8 cellular contexts compared by ENCODE assay signal in genomic region chr7:99459087-99459486, GRCh38. TPM values are rescaled to one million over a fixed set of nuclear protein-coding genes. Genes with fewer than 3 reads are reported as not detected.
A peak's percentile ranks its signal among the peaks of the same experiment; 100 is the strongest.
DNase-seq lines count a peak whose midpoint lies in the region; ATAC-seq and TF ChIP-seq lines count a peak whose summit lies in the region.

No MANE protein-coding gene starts in this region.

- peaks cover 27% of the 10 kb centered on the region; the same call in 1 of the 2 replicates for H3F3A ChIP-seq in PC-9 (ENCODE audit: insufficient read depth, low read depth)

- H3K79me2 ChIP-seq in PC-9 (ENCODE audit: low read depth), result peaks cover 54% of the 10 kb centered on the region

- H3K27me3 Mint-ChIP-seq in stimulated activated naive B cell treated with anti-CD40 and anti-IgM and Interleukin-4, amounts not matched to agents 10 μg/mL and 1 μg/mL and 100 μg/mL, for 72 hours, result no peaks in the 10 kb centered on the region
- H3K27me3 Mint-ChIP-seq in activated T-helper 2 cell treated with anti-CD3 and anti-CD28 coated beads, Interferon-gamma antibody, Interleukin-2, Interleukin-4, amounts not matched to agents 10 μg/mL and 5 μg/mL and 100 μg/mL, durations not matched to agents 14 hours and 24 hours and 36 hours (ENCODE audit: low read depth), result no peaks in the 10 kb centered on the region

- no peak overlapping the region for H3K4me3 Mint-ChIP-seq in stimulated activated naive B cell treated with anti-CD40 and anti-IgM and Interleukin-4, amounts not matched to agents 10 μg/mL and 1 μg/mL and 100 μg/mL, for 72 hours
- H3K4me3 Mint-ChIP-seq in activated T-helper 2 cell treated with anti-CD3 and anti-CD28 coated beads, Interferon-gamma antibody, Interleukin-2, Interleukin-4, amounts not matched to agents 10 μg/mL and 5 μg/mL and 100 μg/mL, durations not matched to agents 14 hours and 24 hours and 36 hours (ENCODE audit: low read depth), result no peak overlapping the region

- peaks cover 43% of the 10 kb centered on the region for H4K20me1 ChIP-seq in PC-9 (ENCODE audit: insufficient read depth)

- CTCF ChIA-PET in PC-9 (lab: Charles Lee), result no interaction called here

- ATAC-seq in stimulated activated naive B cell treated with anti-CD40 and anti-IgM and Interleukin-4, amounts not matched to agents 10 μg/mL and 1 μg/mL and 100 μg/mL, for 72 hours (replicated peaks), result peak; percentile 73 to 74
- ATAC-seq in HG02678 (IDR thresholded peaks at IDR 0.05; ENCODE audit: unreplicated experiment), result no peak

- TSS peak; percentile 11 for BruUV-seq in PC-9 (replicated peaks; lab: Mats Ljungman, UMichigan)

- H3K4me1 ChIP-seq in PC-9 (replicated peaks; ENCODE audit: insufficient read depth), result no peaks in the 10 kb centered on the region

- H2AFZ ChIP-seq in PC-9, result no peak overlapping the region

- no peak overlapping the region for H3K4me3 ChIP-seq in PC-9

- H3K36me3 ChIP-seq in PC-9 (ENCODE audit: low read depth), result peaks cover 27% of the 10 kb centered on the region; the same call in 1 of the 2 replicates

- peaks cover 46 to 48% of the 10 kb centered on the region in 2 donors for H3K36me3 Mint-ChIP-seq in stimulated activated naive B cell treated with anti-CD40 and anti-IgM and Interleukin-4, amounts not matched to agents 10 μg/mL and 1 μg/mL and 100 μg/mL, for 72 hours
- H3K36me3 Mint-ChIP-seq in activated T-helper 2 cell treated with anti-CD3 and anti-CD28 coated beads, Interferon-gamma antibody, Interleukin-2, Interleukin-4, amounts not matched to agents 10 μg/mL and 5 μg/mL and 100 μg/mL, durations not matched to agents 14 hours and 24 hours and 36 hours (ENCODE audit: low read depth), result peaks cover 67% of the 10 kb centered on the region

- peaks cover 22 to 32% of the 10 kb centered on the region in 2 donors for H3K4me1 Mint-ChIP-seq in stimulated activated naive B cell treated with anti-CD40 and anti-IgM and Interleukin-4, amounts not matched to agents 10 μg/mL and 1 μg/mL and 100 μg/mL, for 72 hours
- peaks cover 16% of the 10 kb centered on the region for H3K4me1 Mint-ChIP-seq in activated T-helper 2 cell treated with anti-CD3 and anti-CD28 coated beads, Interferon-gamma antibody, Interleukin-2, Interleukin-4, amounts not matched to agents 10 μg/mL and 5 μg/mL and 100 μg/mL, durations not matched to agents 14 hours and 24 hours and 36 hours (ENCODE audit: low read depth)

- H3K9me3 ChIP-seq in PC-9 (ENCODE audit: insufficient read depth, low read depth), result no peaks in the 10 kb centered on the region

- peak; percentile 69 for DNase-seq in activated CD8-positive, alpha-beta memory T cell treated with anti-CD3 and anti-CD28 coated beads, Interleukin-2, amount 50 U/mL, for 48 hours
- no peak for DNase-seq in activated CD8-positive, alpha-beta memory T cell treated with anti-CD3 and anti-CD28 coated beads for 24 hours
- DNase-seq in PC-9 (no peak), cerebellar cortex (ENCODE audit: low spot score) (peak; percentile 42), NCI-H1105 (lab: John Stamatoyannopoulos, UW) (no peak)
- DNase-seq in stimulated activated naive B cell treated with anti-CD40 and anti-IgM and Interleukin-4, amounts not matched to agents 10 μg/mL and 1 μg/mL and 100 μg/mL, for 72 hours, result no peak
- DNase-seq in activated T-helper 2 cell treated with anti-CD3 and anti-CD28 coated beads, Interferon-gamma antibody, Interleukin-2, Interleukin-4, amounts not matched to agents 10 μg/mL and 5 μg/mL and 100 μg/mL, durations not matched to agents 14 hours and 24 hours and 36 hours (ENCODE audit: low spot score), result no peak

- POLR2A ChIA-PET in PC-9 (lab: Charles Lee; ENCODE audit: unreplicated experiment), result no interaction called here

- H3K27ac Mint-ChIP-seq in stimulated activated naive B cell treated with anti-CD40 and anti-IgM and Interleukin-4, amounts not matched to agents 10 μg/mL and 1 μg/mL and 100 μg/mL, for 72 hours, result no peak overlapping the region
- no peak overlapping the region for H3K27ac Mint-ChIP-seq in activated T-helper 2 cell treated with anti-CD3 and anti-CD28 coated beads, Interferon-gamma antibody, Interleukin-2, Interleukin-4, amounts not matched to agents 10 μg/mL and 5 μg/mL and 100 μg/mL, durations not matched to agents 14 hours and 24 hours and 36 hours

- TF ChIP-seq CTCF in PC-9 (conservative IDR thresholded peaks at IDR 0.05), result peak; percentile 59

- H3K27ac ChIP-seq in PC-9, result no peak overlapping the region

- H3K27me3 ChIP-seq in PC-9 (ENCODE audit: insufficient read depth, low read depth), result no peaks in the 10 kb centered on the region

- H3K9me3 Mint-ChIP-seq in stimulated activated naive B cell treated with anti-CD40 and anti-IgM and Interleukin-4, amounts not matched to agents 10 μg/mL and 1 μg/mL and 100 μg/mL, for 72 hours, result no peaks in the 10 kb centered on the region
- H3K9me3 Mint-ChIP-seq in activated T-helper 2 cell treated with anti-CD3 and anti-CD28 coated beads, Interferon-gamma antibody, Interleukin-2, Interleukin-4, amounts not matched to agents 10 μg/mL and 5 μg/mL and 100 μg/mL, durations not matched to agents 14 hours and 24 hours and 36 hours, result no peaks in the 10 kb centered on the region

- no peaks in the 10 kb centered on the region for H3K9me2 ChIP-seq in PC-9 (ENCODE audit: insufficient read depth)

- intact Hi-C loops in PC-9 (cut with micrococcal nuclease; ENCODE audit: unreplicated experiment), result no loop called here
- intact Hi-C loops in activated T-helper 2 cell treated with anti-CD3 and anti-CD28 coated beads, Interferon-gamma antibody, Interleukin-2, Interleukin-4, amounts not matched to agents 10 μg/mL and 5 μg/mL and 100 μg/mL, durations not matched to agents 14 hours and 24 hours and 36 hours (cut with micrococcal nuclease), result no loop called here

- H3K4me2 ChIP-seq in PC-9, result no peak overlapping the region

RNA-seq across cellular contexts. Expression of gene ATP5MF, which starts 6.9 kb away (rescaled TPM):
- 251 and 660 TPM in 2 replicates for total RNA-seq in PC-9 (2021)
- total RNA-seq in activated T-helper 2 cell treated with anti-CD3 and anti-CD28 coated beads, Interferon-gamma antibody, Interleukin-2, Interleukin-4, amounts not matched to agents 10 μg/mL and 5 μg/mL and 100 μg/mL, durations not matched to agents 14 hours and 24 hours and 36 hours, result 405 and 429 TPM in 2 replicates

RNA-seq across cellular contexts. Expression of gene ZNF789, which starts 13.6 kb away (rescaled TPM):
- 30.8 and 38.8 TPM in 2 replicates for total RNA-seq in PC-9 (2021)
- total RNA-seq in activated T-helper 2 cell treated with anti-CD3 and anti-CD28 coated beads, Interferon-gamma antibody, Interleukin-2, Interleukin-4, amounts not matched to agents 10 μg/mL and 5 μg/mL and 100 μg/mL, durations not matched to agents 14 hours and 24 hours and 36 hours, result 23.2 and 24.3 TPM in 2 replicates

RNA-seq across cellular contexts. Expression of gene CPSF4, which starts 20.3 kb away (rescaled TPM):
- 69.0 and 81.5 TPM in 2 replicates for total RNA-seq in PC-9 (2021)
- 88.4 and 89.9 TPM in 2 replicates for total RNA-seq in activated T-helper 2 cell treated with anti-CD3 and anti-CD28 coated beads, Interferon-gamma antibody, Interleukin-2, Interleukin-4, amounts not matched to agents 10 μg/mL and 5 μg/mL and 100 μg/mL, durations not matched to agents 14 hours and 24 hours and 36 hours

RNA-seq across cellular contexts. Expression of gene PTCD1, which starts 20.5 kb away (rescaled TPM):
- total RNA-seq in PC-9 (2021), result 8.0 and 8.8 TPM in 2 replicates
- 8.1 and 10.4 TPM in 2 replicates for total RNA-seq in activated T-helper 2 cell treated with anti-CD3 and anti-CD28 coated beads, Interferon-gamma antibody, Interleukin-2, Interleukin-4, amounts not matched to agents 10 μg/mL and 5 μg/mL and 100 μg/mL, durations not matched to agents 14 hours and 24 hours and 36 hours

RNA-seq across cellular contexts. Expression of gene ZNF394, which starts 41.0 kb away (rescaled TPM):
- total RNA-seq in PC-9 (2021), result 21.1 and 34.1 TPM in 2 replicates
- 36.4 and 40.7 TPM in 2 replicates for total RNA-seq in activated T-helper 2 cell treated with anti-CD3 and anti-CD28 coated beads, Interferon-gamma antibody, Interleukin-2, Interleukin-4, amounts not matched to agents 10 μg/mL and 5 μg/mL and 100 μg/mL, durations not matched to agents 14 hours and 24 hours and 36 hours

Comparison
In these comparisons a context has a peak if more than half of its experiments do, and no peak if none do; other contexts are left out.
1. DNase-seq: peak in activated CD8-positive, alpha-beta memory T cell treated with anti-CD3 and anti-CD28 coated beads, Interleukin-2, amount 50 U/mL, for 48 hours (single experiment) and cerebellar cortex (single experiment); none in activated CD8-positive, alpha-beta memory T cell treated with anti-CD3 and anti-CD28 coated beads for 24 hours (single experiment), PC-9 (0 of 2), stimulated activated naive B cell treated with anti-CD40 and anti-IgM and Interleukin-4, amounts not matched to agents 10 μg/mL and 1 μg/mL and 100 μg/mL, for 72 hours (single experiment), NCI-H1105 (single experiment) and activated T-helper 2 cell treated with anti-CD3 and anti-CD28 coated beads, Interferon-gamma antibody, Interleukin-2, Interleukin-4, amounts not matched to agents 10 μg/mL and 5 μg/mL and 100 μg/mL, durations not matched to agents 14 hours and 24 hours and 36 hours (single experiment).